In genomic region chr6:126180585-126180984, GRCh38 we compare ENCODE assay signal across 10 cellular contexts.
DNase-seq lines count a peak whose midpoint lies in the region; FAIRE-seq and TF ChIP-seq lines count a peak whose summit lies in the region.
"Had no signal": no experiment of that assay in that cellular context is flagged by ENCODE, and none has a peak within 500 bp of the region (broad histone marks: within the 10 kb centered on the region; RNA-seq: fewer than 3 reads in every experiment).

No MANE protein-coding gene starts in this region.

- peaks cover 5% of the 10 kb centered on the region for H3K9me3 Mint-ChIP-seq in mesothelial cell of epicardium
- H3K9me3 Mint-ChIP-seq: central memory CD8-positive, alpha-beta T cell had no signal

- H2BK120ac ChIP-seq in H1 (replicated peaks; ENCODE audit: low read depth, low read length): no peak overlapping the region

- peak overlapping the region; percentile 57 for H4K5ac ChIP-seq in H1 (ENCODE audit: insufficient read length, low read depth, low read length)

- no peak overlapping the region for H3K27ac Mint-ChIP-seq in mesothelial cell of epicardium

- H3K56ac ChIP-seq in H1 (replicated peaks; ENCODE audit: insufficient read length, low read depth, low read length): no peak overlapping the region

- peaks cover 2% of the 10 kb centered on the region for H3K36me3 Mint-ChIP-seq in mesothelial cell of epicardium

- no peak overlapping the region for H3K4me3 ChIP-seq in H1 (ENCODE audit: extremely low read depth in 1 of 4, insufficient read depth in 2 of 4, low read depth in 3 of 4, low read length in 4 of 4)
- no peak overlapping the region for H3K4me3 ChIP-seq in esophagus squamous epithelium

- DNase-seq in stimulated activated CD4-positive, alpha-beta T cell treated with anti-CD3 and anti-CD28 coated beads, Interleukin-12 subunit alpha, Interleukin-12 subunit beta, amount 100 ng/mL, for 48 hours (ENCODE audit: low read depth in 2 of 3, low spot score in 1 of 3): peak; percentile 7 to 36 (median 25)
- DNase-seq in stimulated activated CD4-positive, alpha-beta T cell treated with anti-CD3 and anti-CD28 coated beads, Interleukin-12 subunit alpha, Interleukin-12 subunit beta, amount 100 ng/mL, for 4 hours: no peak
- peak; percentile 2 for DNase-seq in KG1 (lab: John Stamatoyannopoulos, UW)
- no peak for DNase-seq in H1 (ENCODE audit: low read depth in 1 of 2, low spot score in 2 of 2)
- no peak for DNase-seq in mesothelial cell of epicardium (ENCODE audit: low spot score in 2 of 2, unreplicated experiment in 2 of 2)
- DNase-seq in NCI-H748 (lab: John Stamatoyannopoulos, UW; ENCODE audit: unreplicated experiment): no peak
- no peak for DNase-seq in esophagus squamous epithelium (lab: John Stamatoyannopoulos, UW)
- no peak for DNase-seq in posterior cingulate gyrus
- DNase-seq: NCI-H2029 treated with DMSO at 0.1 percent for 48 hours had no signal

- H3K9me3 ChIP-seq in H1 (ENCODE audit: insufficient read depth in 2 of 2, low read depth in 1 of 2, low read length in 1 of 2): no peaks in the 10 kb centered on the region
- no peaks in the 10 kb centered on the region for H3K9me3 ChIP-seq in esophagus squamous epithelium

- no peaks in the 10 kb centered on the region for H3K23me2 ChIP-seq in H1 (ENCODE audit: low read depth, low read length)

- peaks cover 14% of the 10 kb centered on the region for H3K4me1 Mint-ChIP-seq in mesothelial cell of epicardium
- H3K4me1 Mint-ChIP-seq: central memory CD8-positive, alpha-beta T cell had no signal

- H2AK5ac ChIP-seq in H1 (ENCODE audit: low read depth, low read length): no peak overlapping the region

- no peak for TF ChIP-seq POLR2A in H1 (IDR thresholded peaks at IDR 0.05; ENCODE audit: control extremely low read depth in 1 of 2, low read depth in 2 of 2, low read length in 2 of 2)
- no peak for TF ChIP-seq POLR2A in esophagus squamous epithelium (IDR thresholded peaks at IDR 0.05)

- H3K36me3 ChIP-seq in H1 (ENCODE audit: control insufficient read depth in 2 of 4, insufficient read depth in 4 of 4, low read length in 3 of 4) (no peaks in the 10 kb centered on the region; a peak in 1 of 8 replicates), esophagus squamous epithelium (no peaks in the 10 kb centered on the region)

- H3K27ac ChIP-seq in H1 (ENCODE audit: low read depth, low read length) (no peak overlapping the region), esophagus squamous epithelium (peak overlapping the region in 1 of 4 donors; percentile 26)

- H4K8ac ChIP-seq in H1 (ENCODE audit: extremely low read depth, insufficient read depth, low read length): no peak overlapping the region

- POLR2A ChIA-PET in H1 (lab: Charles Lee; ENCODE audit: partially characterized antibody): no interaction called here

- no peak overlapping the region for H3K23ac ChIP-seq in H1 (ENCODE audit: insufficient read length)

- H2BK5ac ChIP-seq in H1 (ENCODE audit: low read depth, low read length): no peak overlapping the region

- H3K18ac ChIP-seq in H1 (ENCODE audit: extremely low read depth, low read length): no peak overlapping the region

- TF ChIP-seq RAD21 in H1 (IDR thresholded peaks at IDR 0.05 in 1 of 2, conservative IDR thresholded peaks at IDR 0.05 in 1 of 2; ENCODE audit: low read depth in 2 of 2, low read length in 2 of 2): no peak

- H3K4me1 ChIP-seq in H1 (replicated peaks in 1 of 4; ENCODE audit: control insufficient read depth in 3 of 4, insufficient read depth in 4 of 4, low read length in 3 of 4) (peaks cover 0 to 12% (median 7%) of the 10 kb centered on the region in 4 experiments; a peak in 5 of 7 replicates), esophagus squamous epithelium (peaks cover 0 to 37% (median 0%) of the 10 kb centered on the region in 3 donors)

- H3K79me2 ChIP-seq in H1 (ENCODE audit: control insufficient read depth in 1 of 2, insufficient read depth in 2 of 2, low read length in 2 of 2): no peaks in the 10 kb centered on the region

- no peak overlapping the region for H3K4me3 Mint-ChIP-seq in mesothelial cell of epicardium
- H3K4me3 Mint-ChIP-seq: central memory CD8-positive, alpha-beta T cell had no signal

- no peaks in the 10 kb centered on the region for H3K79me1 ChIP-seq in H1 (ENCODE audit: low read depth, low read length)

- no peak overlapping the region for H3K4ac ChIP-seq in H1 (replicated peaks; ENCODE audit: insufficient read length, low read depth, low read length)

- H2BK12ac ChIP-seq in H1 (ENCODE audit: low read depth, low read length): no peak overlapping the region; the same call in 1 of the 2 replicates

- WGBS in H1 (ENCODE audit: extremely low coverage in 1 of 2, insufficient coverage in 1 of 2, insufficient read length in 1 of 2, insufficient replicate concordance in 2 of 2, low coverage in 1 of 2, low lambda C conversion rate in 2 of 2, missing lambda C conversion rate in 1 of 2), 2 experiments: 82% methylated on average over 4 of the region's 4 CpGs; no CpG with 5 or more reads in 1 of the 2 experiments
- WGBS in esophagus squamous epithelium, 2 donors: 42 to 44% methylated on average over 4 of the region's 4 CpGs

- TF ChIP-seq CTCF in H1 (IDR thresholded peaks at IDR 0.05; ENCODE audit: control extremely low read depth in 1 of 3, insufficient read depth in 1 of 3, low read depth in 1 of 3, low read length in 3 of 3) (no peak), mesothelial cell of epicardium (IDR thresholded peaks at IDR 0.05; ENCODE audit: unreplicated experiment) (no peak), esophagus squamous epithelium (IDR thresholded peaks at IDR 0.05) (no peak)

- H3K27me3 ChIP-seq in H1 (replicated peaks in 1 of 4; ENCODE audit: control insufficient read depth in 3 of 4, extremely low read depth in 1 of 4, insufficient read depth in 3 of 4, low read length in 3 of 4) (no peaks in the 10 kb centered on the region), esophagus squamous epithelium (no peaks in the 10 kb centered on the region)

- no peak overlapping the region for H3K14ac ChIP-seq in H1 (ENCODE audit: insufficient read length)

- H2BK15ac ChIP-seq in H1 (ENCODE audit: low read length): no peak overlapping the region

- no peak overlapping the region for H2AFZ ChIP-seq in H1 (ENCODE audit: low read length)

- intact Hi-C loops in esophagus squamous epithelium (cut with DNase I): no loop called here
- intact Hi-C loops in posterior cingulate gyrus (cut with DNase I): no loop called here

- no peak overlapping the region for H2BK20ac ChIP-seq in H1 (ENCODE audit: low read length)

- H3K27me3 Mint-ChIP-seq in mesothelial cell of epicardium (ENCODE audit: low read depth): no peaks in the 10 kb centered on the region
- H3K27me3 Mint-ChIP-seq: central memory CD8-positive, alpha-beta T cell had no signal

- no peak for TF ChIP-seq EP300 in H1 (IDR thresholded peaks at IDR 0.05; ENCODE audit: borderline replicate concordance in 1 of 2, low read depth in 2 of 2, low read length in 2 of 2)

- peak overlapping the region; percentile 86 for H4K91ac ChIP-seq in H1 (replicated peaks; ENCODE audit: insufficient read length, low read length)

- no peaks in the 10 kb centered on the region for H4K20me1 ChIP-seq in H1 (replicated peaks in 1 of 2; ENCODE audit: control insufficient read depth in 1 of 2, insufficient read depth in 2 of 2, low read length in 2 of 2)

- no peak overlapping the region for H3K9ac ChIP-seq in H1 (replicated peaks in 1 of 4; ENCODE audit: extremely low read depth in 1 of 4, low read depth in 3 of 4, low read length in 3 of 4)

- CTCF ChIA-PET in H1 (lab: Charles Lee; ENCODE audit: partially characterized antibody): interaction anchor here (0.6 kb wide), 1 partner anchor 100 kb away, joined by 3 read pairs; no protein-coding TSS in a partner anchor

- FAIRE-seq in H1 (lab: Jason Lieb, UNC): no peak

- H3K4me2 ChIP-seq in H1 (ENCODE audit: insufficient read depth in 1 of 2, low read depth in 2 of 2, low read length in 2 of 2): no peak overlapping the region

TF ChIP-seq in H1, 55 proteins besides CTCF, POLR2A, EP300 and RAD21:
- TF ChIP-seq FOSL1 (IDR thresholded peaks at IDR 0.05; ENCODE audit: insufficient read depth, low read depth, low read length) (no peak), BACH1 (IDR thresholded peaks at IDR 0.05; ENCODE audit: low read length) (no peak), YY1 (IDR thresholded peaks at IDR 0.05; ENCODE audit: low read depth, low read length) (no peak), PHF8 (conservative IDR thresholded peaks at IDR 0.05; ENCODE audit: low read depth, low read length) (no peak), TAF1 (IDR thresholded peaks at IDR 0.05; ENCODE audit: low read depth, low read length) (no peak), TEAD4 (IDR thresholded peaks at IDR 0.05; ENCODE audit: low read depth, low read length) (no peak), MAFK (IDR thresholded peaks at IDR 0.05; ENCODE audit: low read depth, low read length) (no peak), TBP (IDR thresholded peaks at IDR 0.05; ENCODE audit: low read depth, low read length) (no peak), SRF (IDR thresholded peaks at IDR 0.05; ENCODE audit: low read depth, low read length) (no peak), ATF2 (IDR thresholded peaks at IDR 0.05; ENCODE audit: low read length) (no peak), SAP30 (IDR thresholded peaks at IDR 0.05; ENCODE audit: insufficient read depth, insufficient replicate concordance, low read length) (no peak), NANOG (IDR thresholded peaks at IDR 0.05; ENCODE audit: insufficient read depth, low read depth, low read length, poor library complexity, severe bottlenecking) (no peak)
TF ChIP-seq in H1: peak in this region for 0.

Comparison
In these comparisons a context has a peak if more than half of its experiments do, and no peak if none do; other contexts are left out.
1. DNase-seq: peak in stimulated activated CD4-positive, alpha-beta T cell treated with anti-CD3 and anti-CD28 coated beads, Interleukin-12 subunit alpha, Interleukin-12 subunit beta, amount 100 ng/mL, for 48 hours (3 of 3) and KG1 (single experiment); none in stimulated activated CD4-positive, alpha-beta T cell treated with anti-CD3 and anti-CD28 coated beads, Interleukin-12 subunit alpha, Interleukin-12 subunit beta, amount 100 ng/mL, for 4 hours (single experiment), H1 (0 of 2), mesothelial cell of epicardium (0 of 2), NCI-H748 (single experiment), esophagus squamous epithelium (single experiment) and posterior cingulate gyrus (0 of 10).